Comparison of ENCODE assay signal across 8 cellular contexts in the genomic region with DNA sequence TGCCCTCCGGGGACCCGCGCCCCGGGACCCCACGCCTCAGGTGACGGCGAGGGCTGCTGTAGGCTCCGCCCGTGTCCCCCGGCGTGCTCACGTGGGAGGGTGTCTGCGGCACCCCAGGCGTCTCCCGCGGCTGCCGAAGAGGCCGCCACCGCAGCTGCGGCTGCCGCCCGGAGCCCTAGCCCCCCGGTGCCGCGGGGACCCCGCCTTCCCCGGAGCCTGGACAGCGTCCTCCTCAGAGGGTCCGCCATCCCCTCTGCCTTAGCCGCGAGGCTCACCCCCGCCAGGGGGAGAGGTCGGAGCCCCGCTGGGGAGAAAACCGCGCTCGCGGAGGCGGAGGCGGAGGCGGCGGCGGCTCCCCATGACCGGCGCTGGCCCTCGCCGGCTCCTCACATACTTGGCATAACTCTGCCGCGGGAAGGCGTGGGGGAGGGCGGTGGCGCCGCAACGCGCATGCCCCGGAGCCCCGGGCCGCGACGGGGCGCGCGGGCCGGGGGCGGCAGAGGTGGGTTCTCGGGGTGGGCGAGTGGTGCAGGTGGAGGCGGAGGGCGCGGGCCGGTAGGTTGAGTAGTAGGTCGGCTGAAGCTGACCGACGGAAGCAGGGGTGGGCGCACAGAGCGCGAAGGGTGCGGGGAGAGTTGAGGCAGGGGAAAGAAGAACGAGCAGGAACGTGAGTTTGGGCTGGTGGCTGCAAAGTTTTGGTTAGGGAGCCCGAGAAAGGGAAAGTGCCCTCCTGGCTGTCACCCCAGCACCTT. TPM values are rescaled to one million over a fixed set of nuclear protein-coding genes. Genes with fewer than 3 reads are reported as not detected.
DNase-seq lines count a peak whose midpoint lies in the region; ATAC-seq, FAIRE-seq and TF ChIP-seq lines count a peak whose summit lies in the region.

No MANE protein-coding gene starts in this region.

- intact Hi-C loops in OCI-LY7 (cut with micrococcal nuclease; ENCODE audit: unreplicated experiment) = no loop called here
- intact Hi-C loops in activated T-helper 1 cell treated with anti-CD3 and anti-CD28 coated beads, Interleukin-12 subunit alpha, Interleukin-12 subunit beta, Interleukin-2, Interleukin-4 antibody, amounts not matched to agents 30 ng/mL and 10 ng/mL and 1 ng/mL, durations not matched to agents 14 hours and 24 hours and 36 hours (cut with micrococcal nuclease) = loop anchor here (1.0 to 5.0 kb wide), 7 partner anchors 58 to 257 kb away; partner anchors contain the start of genes BCL10, C1orf52 and MCOLN3

- peaks cover 18% of the 10 kb centered on the region for H3K4me1 Mint-ChIP-seq in activated T-helper 1 cell treated with anti-CD3 and anti-CD28 coated beads, Interleukin-12 subunit alpha, Interleukin-12 subunit beta, Interleukin-2, Interleukin-4 antibody, amounts not matched to agents 30 ng/mL and 10 ng/mL and 1 ng/mL, durations not matched to agents 14 hours and 24 hours and 36 hours (ENCODE audit: low read depth)
- peaks cover 0 to 6% of the 10 kb centered on the region in 2 donors for H3K4me1 Mint-ChIP-seq in natural killer cell treated with Interleukin-12 subunit alpha and Interleukin-12 subunit beta and Interleukin-15 and Interleukin-18, amount 100 ng/mL, for 72 hours (ENCODE audit: low read depth in 2 of 2)

- H3K27ac Mint-ChIP-seq in activated T-helper 1 cell treated with anti-CD3 and anti-CD28 coated beads, Interleukin-12 subunit alpha, Interleukin-12 subunit beta, Interleukin-2, Interleukin-4 antibody, amounts not matched to agents 30 ng/mL and 10 ng/mL and 1 ng/mL, durations not matched to agents 14 hours and 24 hours and 36 hours = peak overlapping the region; percentile 88
- H3K27ac Mint-ChIP-seq in natural killer cell treated with Interleukin-12 subunit alpha and Interleukin-12 subunit beta and Interleukin-15 and Interleukin-18, amount 100 ng/mL, for 72 hours = peak overlapping the region in 1 of 2 donors; percentile 64

- no peaks in the 10 kb centered on the region for H3K79me2 ChIP-seq in OCI-LY7 (ENCODE audit: insufficient read depth, low read depth, low read length)

- H3K4me2 ChIP-seq in A549 (peak overlapping the region; percentile 92), OCI-LY7 (ENCODE audit: low read length) (peak overlapping the region; percentile 86)

- H3K4me3 Mint-ChIP-seq in activated T-helper 1 cell treated with anti-CD3 and anti-CD28 coated beads, Interleukin-12 subunit alpha, Interleukin-12 subunit beta, Interleukin-2, Interleukin-4 antibody, amounts not matched to agents 30 ng/mL and 10 ng/mL and 1 ng/mL, durations not matched to agents 14 hours and 24 hours and 36 hours = peak overlapping the region; percentile 94
- peak overlapping the region; percentile 83 for H3K4me3 Mint-ChIP-seq in natural killer cell treated with Interleukin-12 subunit alpha and Interleukin-12 subunit beta and Interleukin-15 and Interleukin-18, amount 100 ng/mL, for 72 hours

- H4K20me1 ChIP-seq in OCI-LY7 (ENCODE audit: insufficient read depth, low read length) = no peaks in the 10 kb centered on the region

- H3K4me1 ChIP-seq in A549 (peaks cover 17% of the 10 kb centered on the region), OCI-LY7 (ENCODE audit: insufficient read depth, low read length, poor library complexity, severe bottlenecking) (no peaks in the 10 kb centered on the region)

- no peaks in the 10 kb centered on the region for H3K36me3 ChIP-seq in OCI-LY7 (ENCODE audit: insufficient read depth, low read length)

- peaks cover 44% of the 10 kb centered on the region for H3K27me3 Mint-ChIP-seq in activated T-helper 1 cell treated with anti-CD3 and anti-CD28 coated beads, Interleukin-12 subunit alpha, Interleukin-12 subunit beta, Interleukin-2, Interleukin-4 antibody, amounts not matched to agents 30 ng/mL and 10 ng/mL and 1 ng/mL, durations not matched to agents 14 hours and 24 hours and 36 hours (ENCODE audit: insufficient read depth)
- H3K27me3 Mint-ChIP-seq in natural killer cell treated with Interleukin-12 subunit alpha and Interleukin-12 subunit beta and Interleukin-15 and Interleukin-18, amount 100 ng/mL, for 72 hours = peaks cover 24 to 40% of the 10 kb centered on the region in 2 donors

- 3% methylated on average over 15 of the region's 81 CpGs for WGBS in A549 (ENCODE audit: missing lambda C conversion rate)

- TF ChIP-seq EP300 in A549 (IDR thresholded peaks at IDR 0.05) = no peak

- H3K9me2 ChIP-seq in OCI-LY7 (ENCODE audit: insufficient read depth, low read length) = no peaks in the 10 kb centered on the region

- peak; percentile 81 to 88 for ATAC-seq in A549
- peak; percentile 31 for ATAC-seq in GM18861 (IDR thresholded peaks at IDR 0.05; ENCODE audit: unreplicated experiment)
- ATAC-seq in HG03095 (IDR thresholded peaks at IDR 0.05; ENCODE audit: unreplicated experiment) = peak; percentile 49
- ATAC-seq in natural killer cell treated with Interleukin-12 subunit alpha and Interleukin-12 subunit beta and Interleukin-15 and Interleukin-18, amount 100 ng/mL, for 72 hours = peak; percentile 72 to 73
- peak; percentile 65 for ATAC-seq in stimulated activated naive CD8-positive, alpha-beta T cell treated with anti-CD3 and anti-CD28 coated beads, Interleukin-15, Interleukin-2, amounts not matched to agents 100 U/mL and 50 U/mL, for 24 hours

- H3K9me3 ChIP-seq in A549 = no peaks in the 10 kb centered on the region
- no peaks in the 10 kb centered on the region for H3K9me3 ChIP-seq in OCI-LY7 (ENCODE audit: low read length)

- H3K4me3 ChIP-seq in A549 = peak overlapping the region; percentile 82
- peak overlapping the region; percentile 67 for H3K4me3 ChIP-seq in OCI-LY7 (ENCODE audit: low read depth, low read length, poor library complexity, severe bottlenecking)
- H3K4me3 ChIP-seq in fibroblast of mammary gland (ENCODE audit: control insufficient read depth, low read depth, low read length) = peak overlapping the region; percentile 70

- TF ChIP-seq RAD21 in A549 (conservative IDR thresholded peaks at IDR 0.05 in 1 of 2, IDR thresholded peaks at IDR 0.05 in 1 of 2) = no peak

- CTCF ChIA-PET in A549 (lab: Yijun Ruan, JAX) (interaction anchor here (1.1 to 1.5 kb wide), 2 partner anchors 53 to 257 kb away, joined by 4 to 5 read pairs; no protein-coding TSS in a partner anchor), OCI-LY7 (lab: Charles Lee; ENCODE audit: unreplicated experiment) (no interaction called here)

- TF ChIP-seq CTCF in A549 (IDR thresholded peaks at IDR 0.05) (no peak), OCI-LY7 (conservative IDR thresholded peaks at IDR 0.05; ENCODE audit: low read length) (no peak), fibroblast of mammary gland (conservative IDR thresholded peaks at IDR 0.05; ENCODE audit: control insufficient read depth, insufficient read depth, low read depth, low read length) (no peak)

- TF ChIP-seq POLR2A in A549 (IDR thresholded peaks at IDR 0.05; ENCODE audit: low read length) = peak; percentile 41

- H3K27ac ChIP-seq in A549 (peak overlapping the region; percentile 98 to 100), OCI-LY7 (ENCODE audit: low read depth, low read length, poor library complexity, severe bottlenecking) (no peak overlapping the region)

- DNase-seq in A549 (ENCODE audit: low read depth in 1 of 2, low spot score in 1 of 2) (peak; percentile 44 to 58), OCI-LY7 (ENCODE audit: low spot score) (peak; percentile 4), fibroblast of mammary gland (ENCODE audit: low read depth) (peak; percentile 26)
- peak; percentile 34 for DNase-seq in activated T-helper 1 cell treated with anti-CD3 and anti-CD28 coated beads, Interleukin-12 subunit alpha, Interleukin-12 subunit beta, Interleukin-2, Interleukin-4 antibody, amounts not matched to agents 30 ng/mL and 10 ng/mL and 1 ng/mL, durations not matched to agents 14 hours and 24 hours and 36 hours (ENCODE audit: low spot score)
- DNase-seq in natural killer cell treated with Interleukin-12 subunit alpha and Interleukin-12 subunit beta and Interleukin-15 and Interleukin-18, amount 100 ng/mL, for 72 hours (ENCODE audit: low spot score) = no peak
- DNase-seq in stimulated activated naive CD8-positive, alpha-beta T cell treated with anti-CD3 and anti-CD28 coated beads, Interleukin-15, Interleukin-2, amounts not matched to agents 100 U/mL and 50 U/mL, for 24 hours = peak; percentile 68

- H3K36me3 Mint-ChIP-seq in activated T-helper 1 cell treated with anti-CD3 and anti-CD28 coated beads, Interleukin-12 subunit alpha, Interleukin-12 subunit beta, Interleukin-2, Interleukin-4 antibody, amounts not matched to agents 30 ng/mL and 10 ng/mL and 1 ng/mL, durations not matched to agents 14 hours and 24 hours and 36 hours (ENCODE audit: low read depth) = peaks cover 5% of the 10 kb centered on the region
- no peaks in the 10 kb centered on the region for H3K36me3 Mint-ChIP-seq in natural killer cell treated with Interleukin-12 subunit alpha and Interleukin-12 subunit beta and Interleukin-15 and Interleukin-18, amount 100 ng/mL, for 72 hours

- H2AFZ ChIP-seq in OCI-LY7 (ENCODE audit: low read length) = peak overlapping the region; percentile 58

- no TSS peak for BruUV-seq in OCI-LY7 (replicated peaks; lab: Mats Ljungman, UMichigan)

- no peak for FAIRE-seq in A549 (lab: Jason Lieb, UNC)

- H3K9me3 Mint-ChIP-seq in activated T-helper 1 cell treated with anti-CD3 and anti-CD28 coated beads, Interleukin-12 subunit alpha, Interleukin-12 subunit beta, Interleukin-2, Interleukin-4 antibody, amounts not matched to agents 30 ng/mL and 10 ng/mL and 1 ng/mL, durations not matched to agents 14 hours and 24 hours and 36 hours = no peaks in the 10 kb centered on the region
- no peaks in the 10 kb centered on the region for H3K9me3 Mint-ChIP-seq in natural killer cell treated with Interleukin-12 subunit alpha and Interleukin-12 subunit beta and Interleukin-15 and Interleukin-18, amount 100 ng/mL, for 72 hours

- POLR2A ChIA-PET in A549 (lab: Yijun Ruan, JAX) = interaction anchor here (1.1 to 1.5 kb wide), 3 partner anchors 10 to 153 kb away, joined by 3 to 4 read pairs (median 4); partner anchors contain the start of genes C1orf52 and MCOLN3
- POLR2A ChIA-PET in OCI-LY7 (lab: Charles Lee) = no interaction called here

RNA-seq across cellular contexts. Expression of gene SYDE2, which starts 0.7 kb away (rescaled TPM):
- polyA plus RNA-seq in A549 (2011; rRNA removed) = 2.2 and 2.6 TPM in 2 replicates
- 0.66 and 0.75 TPM in 2 replicates for polyA plus RNA-seq in A549 (2012; cell fraction: cytosol; rRNA removed)
- 0.56 and 0.72 TPM in 2 replicates for polyA plus RNA-seq in A549 (2012; cell fraction: nucleus; rRNA removed)
- polyA plus RNA-seq in A549 (2017; fragmentation: RNase III; extraction: RNeasy Plus Mini Kit Qiagen cat#74134 plus additional on column Dnase treatment) = 0.83 to 1.2 TPM (median 0.92 TPM) in 3 replicates
- polyA minus RNA-seq in A549 (2011; rRNA and poly(A)+ RNA removed) = 3.6 and 4.2 TPM in 2 replicates
- total RNA-seq in OCI-LY7 (2014; rRNA removed; shearing (Covaris generic)) = not detected in 2 replicates
- not detected in 2 replicates for total RNA-seq in OCI-LY7 (2022)
- 0.76 and 0.83 TPM in 2 replicates for total RNA-seq in activated T-helper 1 cell treated with anti-CD3 and anti-CD28 coated beads, Interleukin-12 subunit alpha, Interleukin-12 subunit beta, Interleukin-2, Interleukin-4 antibody, amounts not matched to agents 30 ng/mL and 10 ng/mL and 1 ng/mL, durations not matched to agents 14 hours and 24 hours and 36 hours
- total RNA-seq in natural killer cell treated with Interleukin-12 subunit alpha and Interleukin-12 subunit beta and Interleukin-15 and Interleukin-18, amount 100 ng/mL, for 72 hours = under 1 TPM in 1 of 2 donors, not detected in 1; 0.84 TPM

RNA-seq across cellular contexts. Expression of gene C1orf52, which starts 57.9 kb away (rescaled TPM):
- polyA plus RNA-seq in A549 (2011; rRNA removed) (19.7 and 22.4 TPM in 2 replicates), A549 (2017; fragmentation: RNase III; extraction: RNeasy Plus Mini Kit Qiagen cat#74134 plus additional on column Dnase treatment) (12.2 to 14.8 TPM (median 12.3 TPM) in 3 replicates)
- 11.1 and 11.6 TPM in 2 replicates for polyA plus RNA-seq in A549 (2012; cell fraction: cytosol; rRNA removed)
- polyA plus RNA-seq in A549 (2012; cell fraction: nucleus; rRNA removed) = 10.3 and 13.7 TPM in 2 replicates
- polyA minus RNA-seq in A549 (2011; rRNA and poly(A)+ RNA removed) = 9.1 and 10.4 TPM in 2 replicates
- 35.6 and 55.3 TPM in 2 replicates for total RNA-seq in OCI-LY7 (2014; rRNA removed; shearing (Covaris generic))
- 33.0 and 37.4 TPM in 2 replicates for total RNA-seq in OCI-LY7 (2022)
- total RNA-seq in activated T-helper 1 cell treated with anti-CD3 and anti-CD28 coated beads, Interleukin-12 subunit alpha, Interleukin-12 subunit beta, Interleukin-2, Interleukin-4 antibody, amounts not matched to agents 30 ng/mL and 10 ng/mL and 1 ng/mL, durations not matched to agents 14 hours and 24 hours and 36 hours = 30.9 and 31.6 TPM in 2 replicates
- 10 to 100 TPM; 28.6 to 29.6 TPM for total RNA-seq in natural killer cell treated with Interleukin-12 subunit alpha and Interleukin-12 subunit beta and Interleukin-15 and Interleukin-18, amount 100 ng/mL, for 72 hours

Comparison
In these comparisons a context has a peak if more than half of its experiments do, and no peak if none do; other contexts are left out.
1. ATAC-seq: peak in every context shown above with its lines; median percentile 84 in A549; 72 in natural killer cell treated with Interleukin-12 subunit alpha and Interleukin-12 subunit beta and Interleukin-15 and Interleukin-18, amount 100 ng/mL, for 72 hours; 65 in stimulated activated naive CD8-positive, alpha-beta T cell treated with anti-CD3 and anti-CD28 coated beads, Interleukin-15, Interleukin-2, amounts not matched to agents 100 U/mL and 50 U/mL, for 24 hours; 49 in HG03095; 31 in GM18861.